13 cellular contexts compared by ENCODE assay signal in genomic region chr1:22176258-22176657, GRCh38. TPM values are rescaled to one million over a fixed set of nuclear protein-coding genes. Genes with fewer than 3 reads are reported as not detected.
DNase-seq lines count a peak whose midpoint lies in the region; ATAC-seq and TF ChIP-seq lines count a peak whose summit lies in the region.
"Had no signal": no experiment of that assay in that cellular context is flagged by ENCODE, and none has a peak within 500 bp of the region (broad histone marks: within the 10 kb centered on the region; RNA-seq: fewer than 3 reads in every experiment).

No MANE protein-coding gene starts in this region.

- ATAC-seq in GM21529 (IDR thresholded peaks at IDR 0.05; ENCODE audit: unreplicated experiment) (peak; percentile 89), memory B cell (ENCODE audit: low read depth) (peak; percentile 84)

- no peaks in the 10 kb centered on the region for H3K4me1 ChIP-seq in HAP-1
- H3K4me1 ChIP-seq: left ventricle myocardium inferior, right atrium auricular region had no signal

- in situ Hi-C loops in GM13977 (cut with MboI; ENCODE audit: low pct_unique_long_range_greater_than_20kb, low sequenced_read_pairs, unreplicated experiment) = no loop called here
- in situ Hi-C loops in HAP-1 (cut with MboI; ENCODE audit: low sequenced_read_pairs) = no loop called here

- H3K9me3 Mint-ChIP-seq in memory B cell (peaks cover 2% of the 10 kb centered on the region), endothelial cell (ENCODE audit: unreplicated experiment) (no peaks in the 10 kb centered on the region)

- H3K27me3 Mint-ChIP-seq in memory B cell (peaks cover 7% of the 10 kb centered on the region), endothelial cell (ENCODE audit: unreplicated experiment) (peaks cover 2% of the 10 kb centered on the region)

- H3K4me1 Mint-ChIP-seq in memory B cell (peaks cover 5% of the 10 kb centered on the region), endothelial cell (ENCODE audit: unreplicated experiment) (no peaks in the 10 kb centered on the region)

- DNase-seq in GM13977 (ENCODE audit: low spot score) (peak; percentile 83), NCI-H1105 treated with DMSO at 0.1 percent for 48 hours (lab: John Stamatoyannopoulos, UW) (peak; percentile 45), memory B cell (ENCODE audit: low spot score in 2 of 2) (no peak), kidney tubule cell (ENCODE audit: low spot score) (no peak), activated gamma-delta T cell treated with Interleukin-2 at 50 U/mL for 16 hours (no peak), endothelial cell (ENCODE audit: low spot score) (no peak), HAP-1 (ENCODE audit: low spot score in 2 of 2) (no peak)
- DNase-seq: DND-41, erythroblast, left ventricle myocardium inferior had no signal

- no peaks in the 10 kb centered on the region for H3K36me3 Mint-ChIP-seq in memory B cell
- H3K36me3 Mint-ChIP-seq in endothelial cell (ENCODE audit: low read depth, unreplicated experiment) = no peaks in the 10 kb centered on the region

- H3K27ac Mint-ChIP-seq in memory B cell = peak overlapping the region; percentile 8
- no peak overlapping the region for H3K27ac Mint-ChIP-seq in endothelial cell (ENCODE audit: unreplicated experiment)

- H3K27me3 ChIP-seq in HAP-1 (ENCODE audit: low read depth) = peaks cover 3% of the 10 kb centered on the region; the same call in 1 of the 2 replicates
- H3K27me3 ChIP-seq: right atrium auricular region had no signal

- H3K4me3 Mint-ChIP-seq in memory B cell (no peak overlapping the region), endothelial cell (ENCODE audit: unreplicated experiment) (no peak overlapping the region)

- H3K9me3 ChIP-seq in HAP-1 = no peaks in the 10 kb centered on the region; the same call in 1 of the 2 replicates
- H3K9me3 ChIP-seq: left ventricle myocardium inferior, thoracic aorta had no signal

- H3K36me3 ChIP-seq in HAP-1 (replicated peaks) = no peaks in the 10 kb centered on the region
- H3K36me3 ChIP-seq: left ventricle myocardium inferior, right atrium auricular region, thoracic aorta had no signal

- no peak overlapping the region for H3K4me3 ChIP-seq in HAP-1
- H3K4me3 ChIP-seq: left ventricle myocardium inferior, right atrium auricular region, thoracic aorta had no signal

- TF ChIP-seq CTCF in GM13977 (IDR thresholded peaks at IDR 0.05; ENCODE audit: extremely low read depth, insufficient read depth, missing control alignments) (no peak), endothelial cell (IDR thresholded peaks at IDR 0.05; ENCODE audit: unreplicated experiment) (no peak)

RNA-seq across cellular contexts. Expression of gene WNT4, which starts 33.4 kb away (rescaled TPM):
- total RNA-seq in endothelial cell (ENCODE audit: unreplicated experiment) = 0.77 TPM
- total RNA-seq: left ventricle myocardium inferior, thoracic aorta had no signal

Comparison
In these comparisons a context has a peak if more than half of its experiments do, and no peak if none do; other contexts are left out.
1. DNase-seq: peak in GM13977 (single experiment) and NCI-H1105 treated with DMSO at 0.1 percent for 48 hours (single experiment); none in memory B cell (0 of 2), kidney tubule cell (single experiment), activated gamma-delta T cell treated with Interleukin-2 at 50 U/mL for 16 hours (single experiment), endothelial cell (single experiment) and HAP-1 (0 of 2).